ENCODE assay signal across 26 cellular contexts in the genomic region with DNA sequence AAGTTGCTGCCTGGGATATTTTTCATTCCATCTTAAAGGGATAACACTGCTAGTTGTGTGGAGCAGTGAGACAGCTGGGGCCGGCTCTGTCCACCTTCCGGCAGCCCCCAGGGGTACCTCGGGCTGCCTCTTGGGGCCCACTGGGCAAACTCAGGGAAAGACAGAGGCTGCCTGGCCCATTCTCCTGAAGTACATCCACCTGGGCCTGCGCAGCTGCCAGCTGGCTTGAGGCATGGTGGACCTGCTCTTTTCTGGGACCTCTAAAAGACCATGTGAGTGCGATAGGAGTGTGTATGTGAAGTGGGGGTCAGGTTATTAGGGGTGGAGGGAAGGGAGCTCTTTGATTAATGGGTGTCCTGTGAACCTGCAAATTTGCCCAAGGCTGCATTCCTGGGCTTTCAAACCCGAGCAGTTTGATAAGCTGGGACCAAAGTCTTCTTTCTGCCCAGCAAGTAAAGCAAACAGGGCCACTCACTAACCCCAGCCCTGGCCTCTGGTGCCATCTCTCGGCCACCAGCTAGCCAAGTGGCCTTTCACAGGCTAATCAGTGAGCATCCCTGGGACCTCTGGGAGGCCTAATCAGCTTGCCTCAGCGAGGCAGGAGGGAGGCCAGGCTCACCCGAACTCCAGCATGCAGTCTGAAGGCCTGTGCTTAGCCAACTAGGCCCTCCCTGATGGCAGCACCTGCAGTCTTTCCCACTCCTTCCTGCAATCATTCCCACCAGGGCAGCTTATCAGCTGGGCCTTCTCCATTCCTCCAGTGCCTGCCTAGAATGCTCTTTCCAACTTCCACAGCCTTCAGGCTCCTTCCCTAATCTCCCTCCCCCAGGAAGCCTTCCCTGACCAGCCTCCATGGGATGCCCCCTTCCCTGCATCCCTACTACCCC.
"Had no signal": no experiment of that assay in that cellular context is flagged by ENCODE, and none has a peak within 500 bp of the region (broad histone marks: within the 10 kb centered on the region; RNA-seq: fewer than 3 reads in every experiment).

No MANE protein-coding gene starts in this region.

- H3K4me3 ChIP-seq: MG63, SJCRH30, SK-N-MC had no signal

- FAIRE-seq: bronchial epithelial cell had no signal

- H3K4me1 ChIP-seq: SJCRH30 had no signal

- DNase-seq: activated CD4-positive, alpha-beta T cell treated with anti-CD3 and anti-CD28 coated beads for 36 hours; activated CD4-positive, alpha-beta T cell treated with anti-CD3 and anti-CD28 coated beads, Interleukin-2, amount 10 ng/mL, durations not matched to agents 7 days and 5 days; activated CD4-positive, alpha-beta T cell treated with anti-CD3 and anti-CD28 coated beads, Interleukin-2, amount 50 U/mL, for 48 hours; activated CD8-positive, alpha-beta memory T cell treated with anti-CD3 and anti-CD28 coated beads, Interleukin-2, amount 50 U/mL, for 48 hours; activated CD8-positive, alpha-beta T cell treated with anti-CD3 and anti-CD28 coated beads, Interleukin-2, amount 10 ng/mL, durations not matched to agents 7 days and 5 days; activated effector memory CD4-positive, alpha-beta T cell treated with Interleukin-2 at 50 U/mL for 16 hours; activated naive CD4-positive, alpha-beta T cell treated with anti-CD3 and anti-CD28 coated beads, Interleukin-2, amount 10 ng/mL, durations not matched to agents 7 days and 5 days; activated naive CD8-positive, alpha-beta T cell treated with anti-CD3 and anti-CD28 coated beads, Interleukin-2, amount 50 U/mL, for 24 hours; activated T-cell treated with anti-CD3 and anti-CD28 coated beads, Interleukin-2, amount 50 U/mL, for 48 hours; anterior cingulate cortex; Kasumi-1; KG1; MG63; NCI-H1092; NCI-H1436 treated with DMSO at 0.1 percent for 48 hours; NCI-H1694 treated with DMSO at 0.1 percent for 48 hours; NCI-H2029; NCI-H345; NCI-H524 treated with DMSO at 0.1 percent for 48 hours; SHP77; SJCRH30 had no signal

- ATAC-seq: activated CD4-positive, alpha-beta T cell treated with anti-CD3 and anti-CD28 coated beads for 36 hours; activated CD4-positive, CD25-positive, alpha-beta regulatory T cell treated with anti-CD3 and anti-CD28 coated beads, Interleukin-2, amount 50 U/mL, for 24 hours; activated CD8-positive, alpha-beta T cell treated with anti-CD3 and anti-CD28 coated beads, Interleukin-2, amount 10 ng/mL, durations not matched to agents 7 days and 5 days; activated naive CD8-positive, alpha-beta T cell treated with anti-CD3 and anti-CD28 coated beads, Interleukin-2, amount 50 U/mL, for 24 hours; Panc1; WTC11 had no signal

- H3K27me3 ChIP-seq: MG63, SJCRH30 had no signal

- H3K27ac ChIP-seq: SJCRH30, SK-N-MC had no signal

- H3K36me3 ChIP-seq: MG63, SJCRH30 had no signal

- H3K9me3 ChIP-seq: MG63, SJCRH30 had no signal
